ENCODE assay signal across 9 cellular contexts in genomic region chr15:99708563-99708962, GRCh38. TPM values are rescaled to one million over a fixed set of nuclear protein-coding genes. Genes with fewer than 3 reads are reported as not detected.
A peak's percentile ranks its signal among the peaks of the same experiment; 100 is the strongest.
DNase-seq lines count a peak whose midpoint lies in the region; ATAC-seq and TF ChIP-seq lines count a peak whose summit lies in the region.
"Had no signal": no experiment of that assay in that cellular context is flagged by ENCODE, and none has a peak within 500 bp of the region (broad histone marks: within the 10 kb centered on the region; RNA-seq: fewer than 3 reads in every experiment).

No MANE protein-coding gene starts in this region.

- H3K4me3 ChIP-seq in tibial nerve (no peak overlapping the region), MM.1S (ENCODE audit: low read length) (no peak overlapping the region)

- no peaks in the 10 kb centered on the region for H3K79me2 ChIP-seq in MM.1S (ENCODE audit: low read length)

- peaks cover 8% of the 10 kb centered on the region for H3F3A ChIP-seq in MM.1S (ENCODE audit: insufficient read depth, low read length)

- intact Hi-C loops in MCF 10A (cut with micrococcal nuclease), result loop anchor here (1.0 kb wide), 2 partner anchors 22 to 48 kb away; no protein-coding TSS in a partner anchor
- intact Hi-C loops in left colon (cut with DNase I, micrococcal nuclease), result loop anchor here in 1 of 2 donors (5.0 kb wide), 1 partner anchor 421 kb away; no protein-coding TSS in a partner anchor

- no peaks in the 10 kb centered on the region for H3K27me3 Mint-ChIP-seq in T-helper 1 cell treated with Interleukin-12 subunit alpha and Interleukin-12 subunit beta and Interleukin-4 antibody, amounts not matched to agents 30 μg/mL and 1 μg/mL, for 36 hours (ENCODE audit: low read depth)
- H3K27me3 Mint-ChIP-seq in MCF 10A (ENCODE audit: insufficient read depth, unreplicated experiment), result no peaks in the 10 kb centered on the region
- H3K27me3 Mint-ChIP-seq: B cell had no signal

- no peaks in the 10 kb centered on the region for H3K9me3 ChIP-seq in tibial nerve
- no peaks in the 10 kb centered on the region for H3K9me3 ChIP-seq in MM.1S (replicated peaks; ENCODE audit: insufficient read depth, low read length)

- peak; percentile 93 for ATAC-seq in left colon
- no peak for ATAC-seq in HG02870 (IDR thresholded peaks at IDR 0.05; ENCODE audit: unreplicated experiment)
- ATAC-seq in GM19397 (IDR thresholded peaks at IDR 0.05; ENCODE audit: unreplicated experiment), result no peak

- peaks cover 37% of the 10 kb centered on the region for H3K4me1 Mint-ChIP-seq in T-helper 1 cell treated with Interleukin-12 subunit alpha and Interleukin-12 subunit beta and Interleukin-4 antibody, amounts not matched to agents 30 μg/mL and 1 μg/mL, for 36 hours (ENCODE audit: low read depth)
- H3K4me1 Mint-ChIP-seq in MCF 10A (ENCODE audit: insufficient read depth, unreplicated experiment), result peaks cover 36% of the 10 kb centered on the region

- no peak overlapping the region for H2AFZ ChIP-seq in MM.1S (ENCODE audit: low read length)

- CTCF ChIA-PET in MCF 10A (lab: Yijun Ruan, JAX), result interaction anchor here (0.9 to 3.1 kb wide), 8 partner anchors 11 to 436 kb away, joined by 3 to 16 read pairs (median 4); no protein-coding TSS in a partner anchor

- H3K9me2 ChIP-seq in MM.1S (replicated peaks; ENCODE audit: insufficient read depth, low read length), result no peaks in the 10 kb centered on the region

- H3K27me3 ChIP-seq in tibial nerve, result no peaks in the 10 kb centered on the region
- no peaks in the 10 kb centered on the region for H3K27me3 ChIP-seq in MM.1S (replicated peaks; ENCODE audit: insufficient read depth, low read length)

- H3K9me3 Mint-ChIP-seq in T-helper 1 cell treated with Interleukin-12 subunit alpha and Interleukin-12 subunit beta and Interleukin-4 antibody, amounts not matched to agents 30 μg/mL and 1 μg/mL, for 36 hours, result no peaks in the 10 kb centered on the region
- no peaks in the 10 kb centered on the region for H3K9me3 Mint-ChIP-seq in MCF 10A (ENCODE audit: unreplicated experiment)

- BruUV-seq in MCF 10A (replicated peaks; lab: Mats Ljungman, UMichigan), result no TSS peak

- POLR2A ChIA-PET in MCF 10A (lab: Yijun Ruan, JAX), result interaction anchor here (0.7 to 4.1 kb wide), 17 partner anchors 9 to 458 kb away, joined by 3 to 53 read pairs (median 6); partner anchors contain the start of genes LRRC28, LYSMD4 and TTC23

- H3K9ac ChIP-seq in MM.1S (ENCODE audit: low read length), result no peak overlapping the region

- H4K20me1 ChIP-seq in MM.1S (ENCODE audit: insufficient read depth, low read length), result no peaks in the 10 kb centered on the region

- H3K36me3 ChIP-seq in tibial nerve, result peaks cover 0 to 38% (median 13%) of the 10 kb centered on the region in 3 donors
- H3K36me3 ChIP-seq in MM.1S (replicated peaks; ENCODE audit: insufficient read depth, low read length), result no peaks in the 10 kb centered on the region

- H3K4me2 ChIP-seq in MM.1S (ENCODE audit: low read depth, low read length), result no peak overlapping the region

- H3K4me3 Mint-ChIP-seq in T-helper 1 cell treated with Interleukin-12 subunit alpha and Interleukin-12 subunit beta and Interleukin-4 antibody, amounts not matched to agents 30 μg/mL and 1 μg/mL, for 36 hours, result no peak overlapping the region
- peak overlapping the region; percentile 49 for H3K4me3 Mint-ChIP-seq in MCF 10A (ENCODE audit: unreplicated experiment)
- H3K4me3 Mint-ChIP-seq: B cell had no signal

- TF ChIP-seq CTCF in MCF 10A (IDR thresholded peaks at IDR 0.05; ENCODE audit: unreplicated experiment) (no peak), tibial nerve (IDR thresholded peaks at IDR 0.05) (no peak), MM.1S (IDR thresholded peaks at IDR 0.05; ENCODE audit: low read length) (no peak)

- TF ChIP-seq EP300 in tibial nerve (IDR thresholded peaks at IDR 0.05), result peak in 1 of 2 donors; percentile 43

- H3K27ac ChIP-seq in tibial nerve (peak overlapping the region in 2 of 4 donors; percentile 58 to 65), MM.1S (ENCODE audit: low read length) (no peak overlapping the region)

- no peak for TF ChIP-seq POLR2A in tibial nerve (IDR thresholded peaks at IDR 0.05)

- H3K4me1 ChIP-seq in tibial nerve (peaks cover 0 to 52% (median 14%) of the 10 kb centered on the region in 4 donors), MM.1S (ENCODE audit: low read length) (peaks cover 23% of the 10 kb centered on the region)

- H3K27ac Mint-ChIP-seq in T-helper 1 cell treated with Interleukin-12 subunit alpha and Interleukin-12 subunit beta and Interleukin-4 antibody, amounts not matched to agents 30 μg/mL and 1 μg/mL, for 36 hours, result peak overlapping the region; percentile 2
- H3K27ac Mint-ChIP-seq in MCF 10A (ENCODE audit: low read depth, unreplicated experiment), result peak overlapping the region; percentile 65
- H3K27ac Mint-ChIP-seq: B cell had no signal

- no peak for DNase-seq in T-helper 1 cell
- peak; percentile 96 for DNase-seq in MCF 10A (ENCODE audit: unreplicated experiment)
- peak; percentile 57 to 76 for DNase-seq in left colon
- DNase-seq in tibial nerve (ENCODE audit: low spot score in 2 of 2), result peak; percentile 66 to 72
- no peak for DNase-seq in MM.1S

- 41 to 48% methylated on average over 7 of the region's 7 CpGs for WGBS in tibial nerve, 2 donors

- H3K36me3 Mint-ChIP-seq in T-helper 1 cell treated with Interleukin-12 subunit alpha and Interleukin-12 subunit beta and Interleukin-4 antibody, amounts not matched to agents 30 μg/mL and 1 μg/mL, for 36 hours (ENCODE audit: low read depth), result peaks cover 21% of the 10 kb centered on the region
- peaks cover 21% of the 10 kb centered on the region for H3K36me3 Mint-ChIP-seq in MCF 10A (ENCODE audit: insufficient read depth, unreplicated experiment)

RNA-seq across cellular contexts. Expression of gene LYSMD4, which starts 24.7 kb away (rescaled TPM):
- total RNA-seq in MCF 10A (2022) (5.7 and 9.0 TPM in 2 replicates), left colon (10 to 100 TPM in 1 of 2 donors, 1 to 10 TPM in 1; 6.0 to 10.2 TPM), tibial nerve (10 to 100 TPM; 13.6 to 21.0 (median 17.4) TPM)

Comparison
In these comparisons a context has a peak if more than half of its experiments do, and no peak if none do; other contexts are left out.
1. DNase-seq: peak in MCF 10A (single experiment), left colon (2 of 2) and tibial nerve (2 of 2); none in T-helper 1 cell (0 of 5) and MM.1S (single experiment).